In genomic region chr17:80428363-80428762, GRCh38 we compare ENCODE assay signal across 27 cellular contexts. TPM values are rescaled to one million over a fixed set of nuclear protein-coding genes. Genes with fewer than 3 reads are reported as not detected.
"Had no signal": no experiment of that assay in that cellular context is flagged by ENCODE, and none has a peak within 500 bp of the region (broad histone marks: within the 10 kb centered on the region; RNA-seq: fewer than 3 reads in every experiment).

No MANE protein-coding gene starts in this region.

- H3K27me3 Mint-ChIP-seq: activated CD4-positive, alpha-beta T cell treated with anti-CD3 and anti-CD28 coated beads for 36 hours; activated CD8-positive, alpha-beta T cell treated with anti-CD3 and anti-CD28 coated beads for 36 hours; activated naive CD8-positive, alpha-beta T cell treated with anti-CD3 and anti-CD28 coated beads for 36 hours had no signal

- H3K4me3 ChIP-seq: cardiac muscle cell, K562, Peyer's patch had no signal

- ATAC-seq: activated CD4-positive, alpha-beta T cell treated with anti-CD3 and anti-CD28 coated beads for 36 hours; activated CD8-positive, alpha-beta T cell treated with anti-CD3 and anti-CD28 coated beads for 36 hours; activated T-cell treated with anti-CD3 and anti-CD28 coated beads, Interleukin-2, amount 50 U/mL, for 72 hours; K562; T-cell had no signal

- DNase-seq: activated CD4-positive, alpha-beta T cell treated with anti-CD3 and anti-CD28 coated beads for 36 hours; activated CD8-positive, alpha-beta memory T cell treated with anti-CD3 and anti-CD28 coated beads, Interleukin-2, amount 50 U/mL, for 4 hours; activated CD8-positive, alpha-beta T cell treated with anti-CD3 and anti-CD28 coated beads for 36 hours; activated gamma-delta T cell treated with Interleukin-2 at 50 U/mL for 16 hours; activated naive CD4-positive, alpha-beta T cell treated with anti-CD3 and anti-CD28 coated beads, Interleukin-2, amount 10 ng/mL, durations not matched to agents 7 days and 5 days; activated naive CD8-positive, alpha-beta T cell treated with anti-CD3 and anti-CD28 coated beads for 36 hours; activated T-cell treated with anti-CD3 and anti-CD28 coated beads, Interleukin-2, amount 50 U/mL, for 72 hours; brain microvascular endothelial cell; Karpas-422; MM.1S; NCI-H1105; NCI-H1436; NCI-H1694 treated with DMSO at 0.1 percent for 48 hours; NCI-H2029 treated with DMSO at 0.1 percent for 48 hours; NCI-H345; NCI-H510A treated with DMSO at 0.1 percent for 48 hours; NCI-H69; NK-92 treated with Interleukin-12 subunit alpha and Interleukin-12 subunit beta, amount 100 ng/mL, for 24 hours; SHP77 treated with DMSO at 0.1 percent for 48 hours; T-cell; T-helper 2 cell had no signal

- H3K36me3 Mint-ChIP-seq: activated naive CD4-positive, alpha-beta T cell treated with anti-CD3 and anti-CD28 coated beads, Interleukin-2, amount 10 ng/mL, durations not matched to agents 7 days and 5 days; activated naive CD8-positive, alpha-beta T cell treated with anti-CD3 and anti-CD28 coated beads for 36 hours; T-cell had no signal

- H3K27ac ChIP-seq: brain microvascular endothelial cell, cardiac muscle cell, Peyer's patch, RWPE1, VCaP had no signal

- H3K27ac Mint-ChIP-seq: activated CD4-positive, alpha-beta T cell treated with anti-CD3 and anti-CD28 coated beads for 36 hours; activated CD8-positive, alpha-beta T cell treated with anti-CD3 and anti-CD28 coated beads for 36 hours; activated naive CD4-positive, alpha-beta T cell treated with anti-CD3 and anti-CD28 coated beads, Interleukin-2, amount 10 ng/mL, durations not matched to agents 7 days and 5 days; activated naive CD8-positive, alpha-beta T cell treated with anti-CD3 and anti-CD28 coated beads for 36 hours; activated T-cell treated with anti-CD3 and anti-CD28 coated beads, Interleukin-2, amount 50 U/mL, for 72 hours; activated T-helper 2 cell treated with anti-CD3 and anti-CD28 coated beads, Interferon-gamma antibody, Interleukin-2, Interleukin-4, amounts not matched to agents 10 μg/mL and 5 μg/mL and 100 μg/mL, durations not matched to agents 14 hours and 24 hours and 36 hours; T-cell had no signal

- H3K9me3 ChIP-seq: Peyer's patch had no signal

- H3K27me3 ChIP-seq: brain microvascular endothelial cell, cardiac muscle cell, Peyer's patch had no signal

- H3K36me3 ChIP-seq: brain microvascular endothelial cell, cardiac muscle cell, Peyer's patch had no signal

- H3K9me3 Mint-ChIP-seq: activated CD8-positive, alpha-beta T cell treated with anti-CD3 and anti-CD28 coated beads for 36 hours; activated naive CD4-positive, alpha-beta T cell treated with anti-CD3 and anti-CD28 coated beads, Interleukin-2, amount 10 ng/mL, durations not matched to agents 7 days and 5 days; activated naive CD8-positive, alpha-beta T cell treated with anti-CD3 and anti-CD28 coated beads for 36 hours; activated T-cell treated with anti-CD3 and anti-CD28 coated beads, Interleukin-2, amount 50 U/mL, for 72 hours; activated T-helper 2 cell treated with anti-CD3 and anti-CD28 coated beads, Interferon-gamma antibody, Interleukin-2, Interleukin-4, amounts not matched to agents 10 μg/mL and 5 μg/mL and 100 μg/mL, durations not matched to agents 14 hours and 24 hours and 36 hours; T-cell had no signal

- H3K4me3 Mint-ChIP-seq: activated CD4-positive, alpha-beta T cell treated with anti-CD3 and anti-CD28 coated beads for 36 hours; activated CD8-positive, alpha-beta T cell treated with anti-CD3 and anti-CD28 coated beads for 36 hours; activated naive CD4-positive, alpha-beta T cell treated with anti-CD3 and anti-CD28 coated beads, Interleukin-2, amount 10 ng/mL, durations not matched to agents 7 days and 5 days; activated naive CD8-positive, alpha-beta T cell treated with anti-CD3 and anti-CD28 coated beads for 36 hours; activated T-cell treated with anti-CD3 and anti-CD28 coated beads, Interleukin-2, amount 50 U/mL, for 72 hours; T-cell had no signal

RNA-seq across cellular contexts. Expression of gene NPTX1, which starts 48.0 kb away (rescaled TPM):
- total RNA-seq: cardiac muscle cell had no signal
- polyA plus RNA-seq: cardiac muscle cell, K562 had no signal
